ENCODE assay signal across 17 cellular contexts in the genomic region with DNA sequence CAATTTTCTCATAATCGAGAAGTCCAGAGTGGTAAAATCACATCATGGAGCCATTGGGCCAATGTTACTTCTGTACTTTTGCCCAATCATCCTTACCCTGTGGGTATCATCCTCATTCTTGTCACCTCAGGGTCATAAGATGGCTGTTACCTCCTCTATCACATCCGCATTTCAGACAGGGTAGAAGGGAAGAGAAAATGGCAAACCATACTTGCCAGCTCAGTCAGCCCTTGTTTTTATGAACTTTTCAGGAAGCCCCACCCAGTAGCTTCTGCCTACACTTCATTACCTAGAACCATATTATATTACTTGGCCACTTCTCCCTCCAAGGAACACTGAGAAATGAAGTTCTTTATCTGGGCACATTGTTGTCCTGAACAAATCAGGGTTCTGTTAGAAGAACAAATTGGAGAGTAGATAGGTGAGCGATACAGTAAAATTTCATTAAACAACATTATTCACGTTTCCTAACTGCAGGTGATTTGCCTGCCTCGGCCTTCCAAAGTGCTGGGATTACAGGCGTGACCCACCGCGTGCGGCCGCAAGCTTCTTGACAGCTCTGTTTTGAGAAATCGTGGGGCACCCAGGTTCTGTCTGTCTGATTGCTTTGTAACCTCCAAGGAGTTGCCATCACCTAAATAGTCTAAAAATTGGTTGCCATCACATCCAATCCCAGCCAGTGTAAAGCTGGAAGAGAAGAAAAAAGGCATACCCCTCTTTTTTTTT.
"Had no signal": no experiment of that assay in that cellular context is flagged by ENCODE, and none has a peak within 500 bp of the region (broad histone marks: within the 10 kb centered on the region; RNA-seq: fewer than 3 reads in every experiment).

No MANE protein-coding gene starts in this region.

- H3K27ac Mint-ChIP-seq: progenitor cell of endocrine pancreas; T-helper 1 cell treated with Interleukin-12 subunit alpha and Interleukin-12 subunit beta and Interleukin-4 antibody, amounts not matched to agents 30 μg/mL and 1 μg/mL, for 36 hours; WTC11 had no signal

- H3K27me3 Mint-ChIP-seq: naive thymus-derived CD8-positive, alpha-beta T cell; progenitor cell of endocrine pancreas had no signal

- H3K36me3 Mint-ChIP-seq: naive thymus-derived CD8-positive, alpha-beta T cell; WTC11 had no signal

- DNase-seq: activated CD4-positive, alpha-beta T cell treated with anti-CD3 and anti-CD28 coated beads, Interleukin-2, amount 50 U/mL, for 1 hour; activated naive CD4-positive, alpha-beta T cell treated with anti-CD3 and anti-CD28 coated beads, Interleukin-2, amount 50 U/mL, for 16 hours; amniotic stem cell; naive thymus-derived CD8-positive, alpha-beta T cell; occipital lobe; right cardiac atrium; stimulated activated CD4-positive, alpha-beta T cell treated with anti-CD3 and anti-CD28 coated beads, Interleukin-4, amount 100 ng/mL, for 4 hours; stimulated activated CD8-positive, alpha-beta memory T cell treated with anti-CD3 and anti-CD28 coated beads, Interleukin-4, amount 100 ng/mL, for 48 hours; transverse colon had no signal

- ATAC-seq: esophagus mucosa; left lobe of liver; naive thymus-derived CD8-positive, alpha-beta T cell; right cardiac atrium; stimulated activated naive CD8-positive, alpha-beta T cell treated with anti-CD3 and anti-CD28 coated beads, Interleukin-15, Interleukin-2, amounts not matched to agents 100 U/mL and 50 U/mL, for 24 hours; WTC11 had no signal

- H3K9me3 Mint-ChIP-seq: naive thymus-derived CD8-positive, alpha-beta T cell; T-helper 1 cell treated with Interleukin-12 subunit alpha and Interleukin-12 subunit beta and Interleukin-4 antibody, amounts not matched to agents 30 μg/mL and 1 μg/mL, for 36 hours; WTC11 had no signal

- H3K4me3 ChIP-seq: skin epidermis, transverse colon, vagina had no signal

- H3K27ac ChIP-seq: transverse colon, vagina had no signal

- H3K9me3 ChIP-seq: transverse colon, vagina had no signal

- H3K4me1 ChIP-seq: vagina had no signal

- H3K27me3 ChIP-seq: transverse colon, vagina had no signal

- H3K36me3 ChIP-seq: transverse colon, vagina had no signal

- H3K4me3 Mint-ChIP-seq: T-helper 1 cell treated with Interleukin-12 subunit alpha and Interleukin-12 subunit beta and Interleukin-4 antibody, amounts not matched to agents 30 μg/mL and 1 μg/mL, for 36 hours; WTC11 had no signal
